In genomic region chr10:71708301-71708703, GRCh38 we compare ENCODE assay signal across 1 cellular context.
TF ChIP-seq lines count a peak whose summit lies in the region.

No MANE protein-coding gene starts in this region.

TF ChIP-seq in IMR-90, 13 proteins besides CTCF, POLR2A, EP300 and RAD21 (continued from another document):
- no peak for TF ChIP-seq MXI1 (IDR thresholded peaks at IDR 0.05; ENCODE audit: borderline replicate concordance, low read depth, low read length)
